Comparison of ENCODE assay signal across 1 cellular context in the genomic region with DNA sequence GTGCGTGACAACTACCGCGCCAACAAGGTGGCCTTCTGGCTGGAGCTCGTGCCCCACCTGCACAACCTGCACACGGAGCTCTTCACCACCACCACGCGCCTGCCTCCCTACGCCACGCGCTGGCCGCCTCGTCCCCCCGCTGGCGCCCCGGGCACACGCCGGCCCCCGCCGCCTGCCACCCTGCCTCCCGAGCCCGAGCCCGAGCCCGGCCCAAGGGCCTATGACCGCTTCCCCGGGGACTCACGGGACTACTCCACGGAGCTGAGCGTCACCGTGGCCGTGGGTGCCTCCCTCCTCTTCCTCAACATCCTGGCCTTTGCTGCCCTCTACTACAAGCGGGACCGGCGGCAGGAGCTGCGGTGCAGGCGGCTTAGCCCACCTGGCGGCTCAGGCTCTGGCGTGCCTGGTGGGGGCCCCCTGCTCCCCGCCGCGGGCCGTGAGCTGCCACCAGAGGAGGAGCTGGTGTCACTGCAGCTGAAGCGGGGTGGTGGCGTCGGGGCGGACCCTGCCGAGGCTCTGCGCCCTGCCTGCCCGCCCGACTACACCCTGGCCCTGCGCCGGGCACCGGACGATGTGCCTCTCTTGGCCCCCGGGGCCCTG.
TF ChIP-seq lines count a peak whose summit lies in the region.

No MANE protein-coding gene starts in this region.

TF ChIP-seq in HepG2, 621 proteins besides CTCF, POLR2A, EP300 and RAD21:
- TF ChIP-seq, protein P1, sequence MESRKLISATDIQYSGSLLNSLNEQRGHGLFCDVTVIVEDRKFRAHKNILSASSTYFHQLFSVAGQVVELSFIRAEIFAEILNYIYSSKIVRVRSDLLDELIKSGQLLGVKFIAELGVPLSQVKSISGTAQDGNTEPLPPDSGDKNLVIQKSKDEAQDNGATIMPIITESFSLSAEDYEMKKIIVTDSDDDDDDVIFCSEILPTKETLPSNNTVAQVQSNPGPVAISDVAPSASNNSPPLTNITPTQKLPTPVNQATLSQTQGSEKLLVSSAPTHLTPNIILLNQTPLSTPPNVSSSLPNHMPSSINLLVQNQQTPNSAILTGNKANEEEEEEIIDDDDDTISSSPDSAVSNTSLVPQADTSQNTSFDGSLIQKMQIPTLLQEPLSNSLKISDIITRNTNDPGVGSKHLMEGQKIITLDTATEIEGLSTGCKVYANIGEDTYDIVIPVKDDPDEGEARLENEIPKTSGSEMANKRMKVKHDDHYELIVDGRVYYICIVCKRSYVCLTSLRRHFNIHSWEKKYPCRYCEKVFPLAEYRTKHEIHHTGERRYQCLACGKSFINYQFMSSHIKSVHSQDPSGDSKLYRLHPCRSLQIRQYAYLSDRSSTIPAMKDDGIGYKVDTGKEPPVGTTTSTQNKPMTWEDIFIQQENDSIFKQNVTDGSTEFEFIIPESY (CRISPR knock-in tag; IDR thresholded peaks at IDR 0.05): peak; percentile 49; the same call in 1 of the 2 replicates
- no peak for TF ChIP-seq ZFP37 (CRISPR knock-in tag; IDR thresholded peaks at IDR 0.05; ENCODE audit: borderline replicate concordance)
TF ChIP-seq in HepG2: peak in this region for 1.
